In genomic region chr17:65936013-65936412, GRCh38 we compare ENCODE assay signal across 24 cellular contexts.
A peak's percentile ranks its signal among the peaks of the same experiment; 100 is the strongest.
DNase-seq lines count a peak whose midpoint lies in the region; ATAC-seq and TF ChIP-seq lines count a peak whose summit lies in the region.
"Had no signal": no experiment of that assay in that cellular context is flagged by ENCODE, and none has a peak within 500 bp of the region (broad histone marks: within the 10 kb centered on the region; RNA-seq: fewer than 3 reads in every experiment).

No MANE protein-coding gene starts in this region.

- H3K4me1 ChIP-seq in GM23248 (ENCODE audit: insufficient read depth), result peaks cover 2% of the 10 kb centered on the region; the same call in 1 of the 2 replicates
- peaks cover 7% of the 10 kb centered on the region for H3K4me1 ChIP-seq in RWPE2 (ENCODE audit: insufficient read depth, poor library complexity, severe bottlenecking)
- H3K4me1 ChIP-seq in MM.1S (ENCODE audit: low read length), result no peaks in the 10 kb centered on the region
- H3K4me1 ChIP-seq: colonic mucosa, sigmoid colon had no signal

- in situ Hi-C loops in GM23248 (cut with MboI), result no loop called here

- peak; percentile 70 for DNase-seq in GM23248
- no peak for DNase-seq in RWPE2 (ENCODE audit: low spot score)
- peak; percentile 29 for DNase-seq in epithelial cell of prostate (ENCODE audit: low read depth, low spot score)
- DNase-seq in renal cortical epithelial cell (ENCODE audit: low read depth), result peak; percentile 14
- no peak for DNase-seq in activated gamma-delta T cell (lab: John Stamatoyannopoulos, UW)
- DNase-seq in NCI-H2227 treated with DMSO at 0.1 percent for 48 hours (lab: John Stamatoyannopoulos, UW), result no peak
- DNase-seq in MM.1S, result no peak
- DNase-seq: activated naive CD8-positive, alpha-beta T cell treated with anti-CD3 and anti-CD28 coated beads for 36 hours; activated T-cell treated with anti-CD3 and anti-CD28 coated beads, Interleukin-2, amount 50 U/mL, for 48 hours; CD4-positive, alpha-beta memory T cell; colonic mucosa; DMS153; endodermal cell; foreskin melanocyte; GF-D8; left ventricle myocardium superior; NCI-H187; NCI-H748 treated with DMSO at 0.1 percent for 48 hours; nephron progenitor cell; sigmoid colon; substantia nigra had no signal

- H3F3A ChIP-seq in GM23248 (ENCODE audit: insufficient read depth), result peaks cover 7% of the 10 kb centered on the region; the same call in 1 of the 2 replicates
- no peaks in the 10 kb centered on the region for H3F3A ChIP-seq in MM.1S (ENCODE audit: insufficient read depth, low read length)

- H3K9me2 ChIP-seq in GM23248 (ENCODE audit: insufficient read depth), result no peaks in the 10 kb centered on the region
- H3K9me2 ChIP-seq in MM.1S (replicated peaks; ENCODE audit: insufficient read depth, low read length), result no peaks in the 10 kb centered on the region

- H2AFZ ChIP-seq in GM23248, result no peak overlapping the region
- no peak overlapping the region for H2AFZ ChIP-seq in MM.1S (ENCODE audit: low read length)

- no peak overlapping the region for H3K4me3 ChIP-seq in GM23248
- H3K4me3 ChIP-seq in RWPE2 (ENCODE audit: severe bottlenecking), result no peak overlapping the region
- no peak overlapping the region for H3K4me3 ChIP-seq in MM.1S (ENCODE audit: low read length)
- H3K4me3 ChIP-seq: colonic mucosa, sigmoid colon had no signal

- H3K36me3 ChIP-seq in GM23248 (ENCODE audit: low read depth) (no peaks in the 10 kb centered on the region), RWPE2 (ENCODE audit: low read depth) (no peaks in the 10 kb centered on the region), MM.1S (replicated peaks; ENCODE audit: insufficient read depth, low read length) (no peaks in the 10 kb centered on the region)
- H3K36me3 ChIP-seq: colonic mucosa, sigmoid colon had no signal

- no peaks in the 10 kb centered on the region for H4K20me1 ChIP-seq in GM23248 (ENCODE audit: insufficient read depth)
- no peaks in the 10 kb centered on the region for H4K20me1 ChIP-seq in MM.1S (ENCODE audit: insufficient read depth, low read length)

- WGBS in GM23248 (ENCODE audit: low coverage in 1 of 2, low lambda C conversion rate in 2 of 2, missing lambda C conversion rate in 2 of 2), 2 experiments, result 58 to 64% methylated on average over 3 of the region's 3 CpGs

- ATAC-seq in RWPE2 (ENCODE audit: low read depth), result peak; percentile 63; the same call in 2 of the 3 replicates
- ATAC-seq: HCT116, left ventricle myocardium superior, Right ventricle myocardium inferior had no signal

- no peak overlapping the region for H3K9ac ChIP-seq in GM23248
- no peak overlapping the region for H3K9ac ChIP-seq in MM.1S (ENCODE audit: low read length)
- H3K9ac ChIP-seq: KMS-11 had no signal

- H3K79me2 ChIP-seq in GM23248 (ENCODE audit: insufficient read depth) (no peaks in the 10 kb centered on the region), MM.1S (ENCODE audit: low read length) (no peaks in the 10 kb centered on the region)

- no peaks in the 10 kb centered on the region for H3K9me3 ChIP-seq in GM23248 (ENCODE audit: low read depth)
- H3K9me3 ChIP-seq in RWPE2 (ENCODE audit: severe bottlenecking), result peaks cover 2% of the 10 kb centered on the region
- no peaks in the 10 kb centered on the region for H3K9me3 ChIP-seq in MM.1S (replicated peaks; ENCODE audit: insufficient read depth, low read length)
- H3K9me3 ChIP-seq: colonic mucosa, sigmoid colon had no signal

- TF ChIP-seq CTCF in RWPE2 (IDR thresholded peaks at IDR 0.05; ENCODE audit: poor library complexity, severe bottlenecking) (no peak), MM.1S (IDR thresholded peaks at IDR 0.05; ENCODE audit: low read length) (no peak)

- no peaks in the 10 kb centered on the region for H3K27me3 ChIP-seq in GM23248 (replicated peaks; ENCODE audit: insufficient read depth)
- no peaks in the 10 kb centered on the region for H3K27me3 ChIP-seq in RWPE2 (ENCODE audit: insufficient read depth, poor library complexity, severe bottlenecking)
- no peaks in the 10 kb centered on the region for H3K27me3 ChIP-seq in MM.1S (replicated peaks; ENCODE audit: insufficient read depth, low read length)
- H3K27me3 ChIP-seq: colonic mucosa, sigmoid colon had no signal

- H3K27ac ChIP-seq in GM23248, result no peak overlapping the region
- no peak overlapping the region for H3K27ac ChIP-seq in RWPE2 (ENCODE audit: poor library complexity, severe bottlenecking)
- peak overlapping the region; percentile 36 for H3K27ac ChIP-seq in epithelial cell of prostate
- H3K27ac ChIP-seq in MM.1S (ENCODE audit: low read length), result no peak overlapping the region
- H3K27ac ChIP-seq: colonic mucosa, KMS-11, sigmoid colon had no signal

- no peak overlapping the region for H3K4me2 ChIP-seq in GM23248 (ENCODE audit: unreplicated experiment)
- H3K4me2 ChIP-seq in MM.1S (ENCODE audit: low read depth, low read length), result no peak overlapping the region
- H3K4me2 ChIP-seq: KMS-11 had no signal

Comparison
In these comparisons a context has a peak if more than half of its experiments do, and no peak if none do; other contexts are left out.
1. DNase-seq: peak in GM23248 (single experiment), epithelial cell of prostate (single experiment) and renal cortical epithelial cell (single experiment); none in RWPE2 (single experiment), activated gamma-delta T cell (single experiment), NCI-H2227 treated with DMSO at 0.1 percent for 48 hours (single experiment) and MM.1S (single experiment).